8 cellular contexts compared by ENCODE assay signal in genomic region chr12:88141774-88142609, GRCh38. TPM values are rescaled to one million over a fixed set of nuclear protein-coding genes. Genes with fewer than 3 reads are reported as not detected.
DNase-seq lines count a peak whose midpoint lies in the region; ATAC-seq and TF ChIP-seq lines count a peak whose summit lies in the region.

CEP290 (minus strand) TSS chr12:88142088; CDS start chr12:88141307, 781 bp downstream.
TMTC3 (plus strand) TSS chr12:88142307; CDS start chr12:88148316, 6,009 bp downstream.

- intact Hi-C loops in ascending aorta (cut with DNase I) (loop anchor here (2.0 to 10.0 kb wide), 4 partner anchors 107 to 1570 kb away; partner anchors contain the start of genes DUSP6 and POC1B), prostate gland (cut with DNase I) (no loop called here)

- H3K27me3 ChIP-seq in ascending aorta (no peaks in the 10 kb centered on the region), right atrium auricular region (no peaks in the 10 kb centered on the region), prostate gland (replicated peaks; ENCODE audit: insufficient read depth) (no peaks in the 10 kb centered on the region)

- ATAC-seq in GM18502 (IDR thresholded peaks at IDR 0.05; ENCODE audit: poor library complexity, unreplicated experiment) (peak; percentile 97), HG02943 (IDR thresholded peaks at IDR 0.05; ENCODE audit: low read depth, unreplicated experiment) (peak; percentile 93)

- TF ChIP-seq CTCF in ascending aorta (IDR thresholded peaks at IDR 0.05) (no peak), right atrium auricular region (IDR thresholded peaks at IDR 0.05) (no peak), prostate gland (IDR thresholded peaks at IDR 0.05) (peak in 1 of 4 experiments; percentile 3)

- H3K4me3 ChIP-seq in ascending aorta (peak within 1 kb of the TSS; percentile 77 to 83), right atrium auricular region (peak within 1 kb of the TSS; percentile 69 to 82), prostate gland (peak within 1 kb of the TSS; percentile 57 to 72)

- peak; percentile 92 to 98 for DNase-seq in NCI-H187 (lab: John Stamatoyannopoulos, UW)
- peak; percentile 75 to 99 (median 89) for DNase-seq in T-helper 2 cell
- peak; percentile 97 to 99 for DNase-seq in ascending aorta (ENCODE audit: low spot score in 2 of 2)
- DNase-seq in right atrium auricular region (ENCODE audit: low spot score): peak; percentile 96
- peak; percentile 99 for DNase-seq in prostate gland (ENCODE audit: low spot score)
- DNase-seq in ureter (ENCODE audit: low spot score): peak; percentile 96

- under 1% methylated on average over 44 of the region's 49 CpGs for WGBS in prostate gland

- H3K4me1 ChIP-seq in ascending aorta: peaks cover 0 to 6% of the 10 kb centered on the region in 2 donors
- peaks cover 0 to 26% of the 10 kb centered on the region in 2 donors for H3K4me1 ChIP-seq in right atrium auricular region
- no peaks in the 10 kb centered on the region for H3K4me1 ChIP-seq in prostate gland (replicated peaks)

- H3K27ac ChIP-seq in ascending aorta (peak within 1 kb of the TSS; percentile 64 to 78), right atrium auricular region (peak within 1 kb of the TSS; percentile 74 to 80), prostate gland (peak within 1 kb of the TSS; percentile 73 to 86)

- no peaks in the 10 kb centered on the region for H3K9me3 ChIP-seq in ascending aorta
- H3K9me3 ChIP-seq in right atrium auricular region: no peaks in the 10 kb centered on the region
- no peaks in the 10 kb centered on the region for H3K9me3 ChIP-seq in prostate gland

- TF ChIP-seq POLR2A in prostate gland (IDR thresholded peaks at IDR 0.05): peak; percentile 83

- H3K36me3 ChIP-seq in ascending aorta: no peaks in the 10 kb centered on the region
- H3K36me3 ChIP-seq in right atrium auricular region: no peaks in the 10 kb centered on the region
- no peaks in the 10 kb centered on the region for H3K36me3 ChIP-seq in prostate gland

RNA-seq across cellular contexts. Expression of gene CEP290, which starts in this region (rescaled TPM):
- total RNA-seq in ascending aorta (7.2 TPM), right atrium auricular region (1 to 10 TPM; 5.9 to 8.7 TPM), prostate gland (10 to 100 TPM in 1 of 2 donors, 1 to 10 TPM in 1; 8.1 to 26.5 TPM), ureter (24.3 TPM)

RNA-seq across cellular contexts. Expression of gene TMTC3, which starts in this region (rescaled TPM):
- total RNA-seq in ascending aorta: 14.5 TPM
- total RNA-seq in right atrium auricular region: 10 to 100 TPM in 1 of 2 donors, 1 to 10 TPM in 1; 9.9 to 11.8 TPM
- 10 to 100 TPM; 15.1 to 23.6 TPM for total RNA-seq in prostate gland
- total RNA-seq in ureter: 24.6 TPM

Comparison
In these comparisons a context has a peak if more than half of its experiments do, and no peak if none do; other contexts are left out.
1. Peak in every context shown above with its lines: DNase-seq, ATAC-seq, H3K4me3 ChIP-seq and H3K27ac ChIP-seq.